ENCODE assay signal across 1 cellular context in genomic region chr19:46788968-46789338, GRCh38.
TF ChIP-seq lines count a peak whose summit lies in the region.

No MANE protein-coding gene starts in this region.

TF ChIP-seq in endothelial cell of umbilical vein, 7 proteins besides CTCF, POLR2A, EP300 and RAD21:
- TF ChIP-seq POLR2AphosphoS5 (IDR thresholded peaks at IDR 0.05; ENCODE audit: insufficient read depth, low read depth, low read length) = no peak
- no peak for TF ChIP-seq EZH2 (IDR thresholded peaks at IDR 0.05; ENCODE audit: borderline replicate concordance, low read depth, low read length, severe bottlenecking)
- TF ChIP-seq JUN (IDR thresholded peaks at IDR 0.05; ENCODE audit: borderline replicate concordance, insufficient read depth, insufficient read length, low read depth) = no peak
- no peak for TF ChIP-seq GATA2 (IDR thresholded peaks at IDR 0.05; ENCODE audit: insufficient read depth, insufficient read length, low read depth, low read length)
- TF ChIP-seq MAX (IDR thresholded peaks at IDR 0.05; ENCODE audit: insufficient read depth, insufficient read length) = no peak
- no peak for TF ChIP-seq MYC (IDR thresholded peaks at IDR 0.05; ENCODE audit: low read depth, low read length)
- no peak for TF ChIP-seq FOS (IDR thresholded peaks at IDR 0.05; ENCODE audit: borderline replicate concordance, insufficient read depth, low read length)
